In genomic region chr1:157139125-157139524, GRCh38 we compare ENCODE assay signal across 8 cellular contexts. TPM values are rescaled to one million over a fixed set of nuclear protein-coding genes. Genes with fewer than 3 reads are reported as not detected.
DNase-seq lines count a peak whose midpoint lies in the region; ATAC-seq lines count a peak whose summit lies in the region.

No MANE protein-coding gene starts in this region.

- peak overlapping the region; percentile 67 for H3K4me3 Mint-ChIP-seq in activated T-helper 2 cell treated with anti-CD3 and anti-CD28 coated beads, Interferon-gamma antibody, Interleukin-2, Interleukin-4, amounts not matched to agents 10 μg/mL and 5 μg/mL and 100 μg/mL, durations not matched to agents 14 hours and 24 hours and 36 hours (ENCODE audit: low read depth)
- peak overlapping the region; percentile 86 to 97 for H3K4me3 Mint-ChIP-seq in stimulated activated naive CD8-positive, alpha-beta T cell treated with anti-CD3 and anti-CD28 coated beads, Interleukin-15, amount 100 ng/mL, for 72 hours

- H3K27ac Mint-ChIP-seq in activated T-helper 2 cell treated with anti-CD3 and anti-CD28 coated beads, Interferon-gamma antibody, Interleukin-2, Interleukin-4, amounts not matched to agents 10 μg/mL and 5 μg/mL and 100 μg/mL, durations not matched to agents 14 hours and 24 hours and 36 hours: peak overlapping the region; percentile 89
- peak overlapping the region; percentile 75 to 94 for H3K27ac Mint-ChIP-seq in stimulated activated naive CD8-positive, alpha-beta T cell treated with anti-CD3 and anti-CD28 coated beads, Interleukin-15, amount 100 ng/mL, for 72 hours

- no peaks in the 10 kb centered on the region for H3K9me3 ChIP-seq in iPS-18a (ENCODE audit: control insufficient read depth, low read depth, low read length)

- no peaks in the 10 kb centered on the region for H3K9me3 Mint-ChIP-seq in activated T-helper 2 cell treated with anti-CD3 and anti-CD28 coated beads, Interferon-gamma antibody, Interleukin-2, Interleukin-4, amounts not matched to agents 10 μg/mL and 5 μg/mL and 100 μg/mL, durations not matched to agents 14 hours and 24 hours and 36 hours
- no peaks in the 10 kb centered on the region for H3K9me3 Mint-ChIP-seq in stimulated activated naive CD8-positive, alpha-beta T cell treated with anti-CD3 and anti-CD28 coated beads, Interleukin-15, amount 100 ng/mL, for 72 hours

- intact Hi-C loops in activated T-helper 2 cell treated with anti-CD3 and anti-CD28 coated beads, Interferon-gamma antibody, Interleukin-2, Interleukin-4, amounts not matched to agents 10 μg/mL and 5 μg/mL and 100 μg/mL, durations not matched to agents 14 hours and 24 hours and 36 hours (cut with micrococcal nuclease): loop anchor here (1.0 to 10.0 kb wide), 2 partner anchors 8 to 1866 kb away; partner anchors contain the start of gene IFI16

- H3K4me3 ChIP-seq in iPS-18a (ENCODE audit: low read length): peak overlapping the region; percentile 76

- peaks cover 5% of the 10 kb centered on the region for H3K27me3 ChIP-seq in iPS-18a (ENCODE audit: control insufficient read depth, insufficient read depth, low read length)

- ATAC-seq in stimulated activated naive CD8-positive, alpha-beta T cell treated with anti-CD3 and anti-CD28 coated beads, Interleukin-15, amount 100 ng/mL, for 72 hours: no peak
- ATAC-seq in GM21423 (IDR thresholded peaks at IDR 0.05; ENCODE audit: unreplicated experiment) (no peak), GM21528 (IDR thresholded peaks at IDR 0.05; ENCODE audit: low FRiP score, unreplicated experiment) (no peak)

- H3K36me3 ChIP-seq in iPS-18a (ENCODE audit: control insufficient read depth, low read depth, low read length): peaks cover 20% of the 10 kb centered on the region

- H3K36me3 Mint-ChIP-seq in activated T-helper 2 cell treated with anti-CD3 and anti-CD28 coated beads, Interferon-gamma antibody, Interleukin-2, Interleukin-4, amounts not matched to agents 10 μg/mL and 5 μg/mL and 100 μg/mL, durations not matched to agents 14 hours and 24 hours and 36 hours (ENCODE audit: low read depth): peaks cover 37% of the 10 kb centered on the region

- peak overlapping the region; percentile 8 for H3K27ac ChIP-seq in iPS-18a (ENCODE audit: low read length)

- H3K4me1 Mint-ChIP-seq in activated T-helper 2 cell treated with anti-CD3 and anti-CD28 coated beads, Interferon-gamma antibody, Interleukin-2, Interleukin-4, amounts not matched to agents 10 μg/mL and 5 μg/mL and 100 μg/mL, durations not matched to agents 14 hours and 24 hours and 36 hours (ENCODE audit: low read depth): peaks cover 69% of the 10 kb centered on the region
- H3K4me1 Mint-ChIP-seq in stimulated activated naive CD8-positive, alpha-beta T cell treated with anti-CD3 and anti-CD28 coated beads, Interleukin-15, amount 100 ng/mL, for 72 hours: peaks cover 59% of the 10 kb centered on the region

- peak overlapping the region; percentile 69 for H3K9ac ChIP-seq in iPS-18a (ENCODE audit: low read length)

- no peaks in the 10 kb centered on the region for H3K27me3 Mint-ChIP-seq in activated T-helper 2 cell treated with anti-CD3 and anti-CD28 coated beads, Interferon-gamma antibody, Interleukin-2, Interleukin-4, amounts not matched to agents 10 μg/mL and 5 μg/mL and 100 μg/mL, durations not matched to agents 14 hours and 24 hours and 36 hours (ENCODE audit: low read depth)
- no peaks in the 10 kb centered on the region for H3K27me3 Mint-ChIP-seq in stimulated activated naive CD8-positive, alpha-beta T cell treated with anti-CD3 and anti-CD28 coated beads, Interleukin-15, amount 100 ng/mL, for 72 hours

- peaks cover 33% of the 10 kb centered on the region for H3K4me1 ChIP-seq in iPS-18a (ENCODE audit: control insufficient read depth, low read depth, low read length)

- DNase-seq in NCI-H510A treated with DMSO at 0.1 percent for 48 hours (lab: John Stamatoyannopoulos, UW) (peak; percentile 20), NCI-H510A (lab: John Stamatoyannopoulos, UW) (no peak), NCI-H1694 (lab: John Stamatoyannopoulos, UW) (no peak)
- DNase-seq in activated T-helper 2 cell treated with anti-CD3 and anti-CD28 coated beads, Interferon-gamma antibody, Interleukin-2, Interleukin-4, amounts not matched to agents 10 μg/mL and 5 μg/mL and 100 μg/mL, durations not matched to agents 14 hours and 24 hours and 36 hours (ENCODE audit: low spot score): no peak
- DNase-seq in stimulated activated naive CD8-positive, alpha-beta T cell treated with anti-CD3 and anti-CD28 coated beads, Interleukin-15, amount 100 ng/mL, for 72 hours: no peak

RNA-seq across cellular contexts. Expression of gene ETV3, which starts 0.9 kb away (rescaled TPM):
- total RNA-seq in activated T-helper 2 cell treated with anti-CD3 and anti-CD28 coated beads, Interferon-gamma antibody, Interleukin-2, Interleukin-4, amounts not matched to agents 10 μg/mL and 5 μg/mL and 100 μg/mL, durations not matched to agents 14 hours and 24 hours and 36 hours: 240 TPM in 2 replicates

RNA-seq across cellular contexts. Expression of gene ETV3L, which starts 39.5 kb away (rescaled TPM):
- not detected in 2 replicates for total RNA-seq in activated T-helper 2 cell treated with anti-CD3 and anti-CD28 coated beads, Interferon-gamma antibody, Interleukin-2, Interleukin-4, amounts not matched to agents 10 μg/mL and 5 μg/mL and 100 μg/mL, durations not matched to agents 14 hours and 24 hours and 36 hours
